8 cellular contexts compared by ENCODE assay signal in the genomic region with DNA sequence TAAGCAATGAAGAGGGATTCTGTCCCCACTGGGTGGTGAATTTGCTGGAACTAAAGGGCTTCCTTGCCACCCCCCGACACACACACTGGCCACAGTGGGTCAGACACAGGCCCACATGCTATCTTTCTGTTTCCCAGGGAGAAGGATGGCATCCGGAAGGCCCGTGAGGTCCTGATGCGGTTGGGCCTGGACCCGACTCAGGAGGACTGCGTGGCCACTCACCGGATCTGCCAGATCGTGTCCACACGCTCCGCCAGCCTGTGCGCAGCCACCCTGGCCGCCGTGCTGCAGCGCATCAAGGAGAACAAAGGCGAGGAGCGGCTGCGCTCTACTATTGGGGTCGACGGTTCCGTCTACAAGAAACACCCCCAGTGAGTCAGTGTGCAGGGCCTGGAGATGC.
"Had no signal": no experiment of that assay in that cellular context is flagged by ENCODE, and none has a peak within 500 bp of the region (broad histone marks: within the 10 kb centered on the region; RNA-seq: fewer than 3 reads in every experiment).

No MANE protein-coding gene starts in this region.

- H3K4me3 Mint-ChIP-seq: HFFc6 had no signal

- H3K4me3 ChIP-seq: GM23248, HAP-1, K562 had no signal

- H3K9ac ChIP-seq: GM23248 had no signal

- H3K27ac Mint-ChIP-seq: HFFc6 had no signal

- DNase-seq: GM23248, GOT3, H7, HFFc6, IMR-90 had no signal

- H3K9me3 Mint-ChIP-seq: HFFc6 had no signal

- H3K27ac ChIP-seq: GM23248, HL-60 had no signal

- H3K4me1 ChIP-seq: HAP-1 had no signal

- H3K9me3 ChIP-seq: HAP-1 had no signal
